Comparison of ENCODE assay signal across 8 cellular contexts in genomic region chr2:152718047-152718908, GRCh38. TPM values are rescaled to one million over a fixed set of nuclear protein-coding genes. Genes with fewer than 3 reads are reported as not detected.
DNase-seq lines count a peak whose midpoint lies in the region; ATAC-seq and TF ChIP-seq lines count a peak whose summit lies in the region.

TSS of gene ARL6IP6 (plus strand) at chr2:152718620. CDS start at chr2:152718625, 5 bp downstream.

- H3K27me3 Mint-ChIP-seq in HFFc6 (ENCODE audit: insufficient read depth), result peaks cover 2% of the 10 kb centered on the region; the same call in 1 of the 2 replicates

- H3K4me3 Mint-ChIP-seq in HFFc6, result peak within 1 kb of the TSS; percentile 100

- peak within 1 kb of the TSS; percentile 14 for H2AFZ ChIP-seq in neuron (ENCODE audit: low read depth, low read length)

- peak within 1 kb of the TSS; percentile 94 for H3K4me3 ChIP-seq in neuron (ENCODE audit: low read length)

- in situ Hi-C loops in SK-MEL-5 (cut with HindIII; ENCODE audit: low pct_unique_long_range_greater_than_20kb, low sequenced_read_pairs), result no loop called here

- peaks cover 34% of the 10 kb centered on the region for H3K36me3 Mint-ChIP-seq in HFFc6 (ENCODE audit: low read depth)

- H3K4me1 Mint-ChIP-seq in HFFc6 (ENCODE audit: low read depth), result peaks cover 57% of the 10 kb centered on the region

- peak within 1 kb of the TSS; percentile 95 for H3K27ac Mint-ChIP-seq in HFFc6

- H3K4me1 ChIP-seq in foreskin keratinocyte (no peaks in the 10 kb centered on the region), neuron (ENCODE audit: insufficient read depth, low read length) (peaks cover 24% of the 10 kb centered on the region)

- H3K9me3 Mint-ChIP-seq in HFFc6, result no peaks in the 10 kb centered on the region

- peaks cover 34% of the 10 kb centered on the region for H3K36me3 ChIP-seq in neuron (ENCODE audit: insufficient read depth, low read length)

- TF ChIP-seq CTCF in HFFc6 (IDR thresholded peaks at IDR 0.05) (no peak), foreskin keratinocyte (conservative IDR thresholded peaks at IDR 0.05) (no peak)

- DNase-seq in GM04504 (ENCODE audit: low read depth), result peak; percentile 79
- peak; percentile 89 for DNase-seq in HFFc6
- DNase-seq in NAMALWA (ENCODE audit: low spot score), result peak; percentile 94
- peak; percentile 89 for DNase-seq in SK-MEL-5 (ENCODE audit: low read depth, low spot score)
- DNase-seq in activated naive CD4-positive, alpha-beta T cell treated with Interleukin-2 at 50 U/mL for 16 hours, result peak; percentile 95
- DNase-seq in foreskin keratinocyte, result peak; percentile 90 to 94
- peak; percentile 85 for DNase-seq in stromal cell of bone marrow (ENCODE audit: low read depth)

- peak within 1 kb of the TSS; percentile 84 for H3K27ac ChIP-seq in foreskin keratinocyte

- peak; percentile 76 for ATAC-seq in foreskin keratinocyte

- H3K9me3 ChIP-seq in neuron (ENCODE audit: low read length), result no peaks in the 10 kb centered on the region

- H3K27me3 ChIP-seq in foreskin keratinocyte, result no peaks in the 10 kb centered on the region
- H3K27me3 ChIP-seq in neuron (ENCODE audit: insufficient read depth, low read length), result no peaks in the 10 kb centered on the region

RNA-seq across cellular contexts. Expression of gene ARL6IP6, which starts in this region (rescaled TPM):
- total RNA-seq in HFFc6 (2021; fragmentation: NEBNext Ultra II Directional; extraction: Animal tissue kit (Norgen Biotek cat#: 25700)), result 10 to 100 TPM in 5 of 6 experiments, 1 to 10 TPM in 1; 9.2 to 32.0 (median 24.3) TPM
- 10.8 and 11.1 TPM in 2 replicates for total RNA-seq in SK-MEL-5 (2014; rRNA removed; shearing (Covaris generic))
- polyA plus RNA-seq in SK-MEL-5 (2015; cell fraction: cytosol; rRNA removed), result 17.6 and 29.3 TPM in 2 replicates
- 23.5 and 29.7 TPM in 2 replicates for polyA plus RNA-seq in SK-MEL-5 (2015; cell fraction: nucleus; rRNA removed)
- 27.4 and 33.0 TPM in 2 replicates for total RNA-seq in foreskin keratinocyte
- polyA plus RNA-seq in foreskin keratinocyte, result 17.5 and 24.3 TPM in 2 replicates

Comparison
In these comparisons a context has a peak if more than half of its experiments do, and no peak if none do; other contexts are left out.
1. Peak in every context shown above with its lines: DNase-seq, ATAC-seq, H3K4me3 ChIP-seq and H3K27ac ChIP-seq.